Comparison of ENCODE assay signal across 24 cellular contexts in genomic region chr12:109495012-109495411, GRCh38.
"Had no signal": no experiment of that assay in that cellular context is flagged by ENCODE, and none has a peak within 500 bp of the region (broad histone marks: within the 10 kb centered on the region; RNA-seq: fewer than 3 reads in every experiment).

No MANE protein-coding gene starts in this region.

- H3K4me3 ChIP-seq: MG63 had no signal

- H3K9me3 Mint-ChIP-seq: activated B cell treated with CpG ODN at 0.5 μM for 24 hours; activated CD4-positive, alpha-beta memory T cell treated with anti-CD3 and anti-CD28 coated beads, Interleukin-2, amount 10 ng/mL, durations not matched to agents 7 days and 5 days; activated T-helper 2 cell treated with anti-CD3 and anti-CD28 coated beads, Interferon-gamma antibody, Interleukin-2, Interleukin-4, amounts not matched to agents 10 μg/mL and 5 μg/mL and 100 μg/mL, durations not matched to agents 14 hours and 24 hours and 36 hours had no signal

- H3K4me3 Mint-ChIP-seq: activated B cell treated with CpG ODN at 0.5 μM for 24 hours; activated CD4-positive, alpha-beta memory T cell treated with anti-CD3 and anti-CD28 coated beads, Interleukin-2, amount 10 ng/mL, durations not matched to agents 7 days and 5 days; brain had no signal

- H3K27ac Mint-ChIP-seq: activated B cell treated with CpG ODN at 0.5 μM for 24 hours; activated CD4-positive, alpha-beta memory T cell treated with anti-CD3 and anti-CD28 coated beads, Interleukin-2, amount 10 ng/mL, durations not matched to agents 7 days and 5 days; activated T-helper 2 cell treated with anti-CD3 and anti-CD28 coated beads, Interferon-gamma antibody, Interleukin-2, Interleukin-4, amounts not matched to agents 10 μg/mL and 5 μg/mL and 100 μg/mL, durations not matched to agents 14 hours and 24 hours and 36 hours; brain had no signal

- DNase-seq: activated B cell treated with CpG ODN at 0.5 μM for 24 hours; activated CD4-positive, alpha-beta memory T cell treated with anti-CD3 and anti-CD28 coated beads, Interleukin-2, amount 10 ng/mL, durations not matched to agents 7 days and 5 days; activated CD4-positive, alpha-beta T cell treated with anti-CD3 and anti-CD28 coated beads for 1 hour; activated CD4-positive, alpha-beta T cell treated with anti-CD3 and anti-CD28 coated beads, Interleukin-2, amount 50 U/mL, for 1 hour; activated gamma-delta T cell treated with Interleukin-2 at 50 U/mL for 16 hours; activated naive CD4-positive, alpha-beta T cell treated with anti-CD3 and anti-CD28 coated beads, Interleukin-2, amount 50 U/mL, for 16 hours; activated T-cell treated with anti-CD3 and anti-CD28 coated beads, Interleukin-2, amount 50 U/mL, for 48 hours; amygdala; MG63; MV-4-11; NCI-H1092 treated with DMSO at 0.1 percent for 48 hours; NCI-H1417 treated with DMSO at 0.1 percent for 48 hours; NCI-H1694; NCI-H2029 treated with DMSO at 0.1 percent for 48 hours; NCI-H345; NCI-H510A; NCI-H526 treated with DMSO at 0.1 percent for 48 hours; NCI-H82; SIG-M5; T1000 had no signal

- H3K9me3 ChIP-seq: MG63 had no signal

- FAIRE-seq: astrocyte, TTC549 had no signal

- H3K27me3 ChIP-seq: MG63 had no signal

- H3K27me3 Mint-ChIP-seq: activated B cell treated with CpG ODN at 0.5 μM for 24 hours; activated CD4-positive, alpha-beta memory T cell treated with anti-CD3 and anti-CD28 coated beads, Interleukin-2, amount 10 ng/mL, durations not matched to agents 7 days and 5 days; brain had no signal

- H3K4me1 Mint-ChIP-seq: activated B cell treated with CpG ODN at 0.5 μM for 24 hours, brain had no signal
